In genomic region chr2:27959496-27959895, GRCh38 we compare ENCODE assay signal across 9 cellular contexts.
DNase-seq lines count a peak whose midpoint lies in the region; ATAC-seq and TF ChIP-seq lines count a peak whose summit lies in the region.
"Had no signal": no experiment of that assay in that cellular context is flagged by ENCODE, and none has a peak within 500 bp of the region (broad histone marks: within the 10 kb centered on the region; RNA-seq: fewer than 3 reads in every experiment).

No MANE protein-coding gene starts in this region.

- H3K27ac ChIP-seq in SJCRH30 (peak overlapping the region; percentile 26; the same call in 1 of the 2 replicates), neutrophil (peak overlapping the region; percentile 88)

- H3K4me3 ChIP-seq in SJCRH30 (no peak overlapping the region), epithelial cell of esophagus (ENCODE audit: low read length) (no peak overlapping the region), neutrophil (ENCODE audit: low read depth in 1 of 2, low read length in 1 of 2) (no peak overlapping the region)
- H3K4me3 ChIP-seq: coronary artery had no signal

- H3K27me3 ChIP-seq in SJCRH30 (no peaks in the 10 kb centered on the region), neutrophil (no peaks in the 10 kb centered on the region)

- no peaks in the 10 kb centered on the region for H3K9me3 ChIP-seq in SJCRH30 (replicated peaks)
- H3K9me3 ChIP-seq in neutrophil = no peaks in the 10 kb centered on the region

- ATAC-seq in GM19467 (IDR thresholded peaks at IDR 0.05; ENCODE audit: unreplicated experiment) (no peak), GM21619 (IDR thresholded peaks at IDR 0.05; ENCODE audit: unreplicated experiment) (no peak)

- no peak for TF ChIP-seq CTCF in epithelial cell of esophagus (IDR thresholded peaks at IDR 0.05; ENCODE audit: insufficient read depth, low read depth, low read length, missing control alignments)
- TF ChIP-seq CTCF in neutrophil (IDR thresholded peaks at IDR 0.05) = no peak

- DNase-seq in EL = peak; percentile 68
- DNase-seq in SJCRH30 = no peak
- DNase-seq in epithelial cell of esophagus (ENCODE audit: low read depth) = peak; percentile 61
- DNase-seq in NCI-H446 (lab: John Stamatoyannopoulos, UW) = no peak
- no peak for DNase-seq in UCSD-AML1 (lab: John Stamatoyannopoulos, UW; ENCODE audit: unreplicated experiment)

- H3K4me1 ChIP-seq in SJCRH30 (peaks cover 25% of the 10 kb centered on the region), neutrophil (ENCODE audit: control insufficient read depth in 1 of 2, insufficient read depth in 1 of 2, low read depth in 1 of 2, low read length in 1 of 2) (peaks cover 64% of the 10 kb centered on the region in 2 experiments)

- H3K36me3 ChIP-seq in SJCRH30 (no peaks in the 10 kb centered on the region), neutrophil (no peaks in the 10 kb centered on the region)

Comparison
In these comparisons a context has a peak if more than half of its experiments do, and no peak if none do; other contexts are left out.
1. DNase-seq: peak in EL (single experiment) and epithelial cell of esophagus (single experiment); none in SJCRH30 (0 of 2), NCI-H446 (0 of 2) and UCSD-AML1 (single experiment).